Comparison of ENCODE assay signal across 9 cellular contexts in the genomic region with DNA sequence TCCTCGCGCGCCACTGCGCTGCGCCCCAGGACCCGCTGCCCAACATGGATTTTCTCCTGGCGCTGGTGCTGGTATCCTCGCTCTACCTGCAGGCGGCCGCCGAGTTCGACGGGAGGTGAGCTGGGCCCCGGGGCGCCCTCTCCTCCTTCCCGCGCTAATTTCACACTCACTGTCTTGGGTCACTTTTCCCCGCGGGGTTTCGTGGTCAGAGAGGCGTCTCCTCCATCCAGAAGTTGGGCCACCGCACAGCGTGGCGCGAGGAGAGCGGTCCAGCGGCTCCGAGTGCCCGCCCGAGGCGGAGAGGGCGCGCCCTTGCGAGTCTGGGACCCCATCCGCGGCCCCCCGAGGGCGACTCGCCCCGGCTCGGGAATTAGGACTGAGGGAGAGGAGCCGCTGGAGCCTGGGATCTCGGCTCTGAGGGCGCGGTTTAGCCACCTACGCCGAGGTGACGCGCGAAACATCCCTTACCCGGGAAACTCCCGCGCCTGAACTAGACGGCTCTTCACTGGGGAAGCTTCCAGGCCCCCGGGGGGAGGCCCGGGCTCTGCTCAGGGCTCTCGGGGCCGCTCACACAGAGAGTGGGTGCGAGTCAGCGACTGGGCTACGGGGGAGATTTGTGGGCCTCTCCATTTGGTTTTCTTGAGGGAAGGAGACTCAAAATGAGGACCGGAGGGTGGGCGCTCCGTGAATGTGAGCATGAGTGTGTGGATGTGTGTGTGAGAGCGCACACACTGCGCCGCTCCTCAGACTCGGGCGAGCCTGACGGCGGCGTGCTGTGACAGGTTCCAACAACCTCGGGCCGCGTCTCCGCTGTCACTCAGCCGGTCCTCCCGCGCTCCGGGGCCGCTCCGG. TPM values are rescaled to one million over a fixed set of nuclear protein-coding genes. Genes with fewer than 3 reads are reported as not detected.
DNase-seq lines count a peak whose midpoint lies in the region; ATAC-seq and TF ChIP-seq lines count a peak whose summit lies in the region.
"Had no signal": no experiment of that assay in that cellular context is flagged by ENCODE, and none has a peak within 500 bp of the region (broad histone marks: within the 10 kb centered on the region; RNA-seq: fewer than 3 reads in every experiment).

No MANE protein-coding gene starts in this region.

- H3K27ac ChIP-seq in smooth muscle cell (ENCODE audit: low read depth) (no peak overlapping the region), OCI-LY7 (ENCODE audit: low read depth, low read length, poor library complexity, severe bottlenecking) (no peak overlapping the region)
- H3K27ac ChIP-seq: epithelial cell of prostate had no signal

- H3K27ac Mint-ChIP-seq in activated T-helper 1 cell treated with anti-CD3 and anti-CD28 coated beads, Interleukin-12 subunit alpha, Interleukin-12 subunit beta, Interleukin-2, Interleukin-4 antibody, amounts not matched to agents 30 ng/mL and 10 ng/mL and 1 ng/mL, durations not matched to agents 14 hours and 24 hours and 36 hours = peak overlapping the region; percentile 61

- no peaks in the 10 kb centered on the region for H3K36me3 Mint-ChIP-seq in activated T-helper 1 cell treated with anti-CD3 and anti-CD28 coated beads, Interleukin-12 subunit alpha, Interleukin-12 subunit beta, Interleukin-2, Interleukin-4 antibody, amounts not matched to agents 30 ng/mL and 10 ng/mL and 1 ng/mL, durations not matched to agents 14 hours and 24 hours and 36 hours (ENCODE audit: low read depth)

- H3K9me3 ChIP-seq in iPS-18c (ENCODE audit: control insufficient read depth, insufficient read depth, low read length) (peaks cover 3% of the 10 kb centered on the region), smooth muscle cell (replicated peaks; ENCODE audit: low read depth) (no peaks in the 10 kb centered on the region), OCI-LY7 (ENCODE audit: low read length) (no peaks in the 10 kb centered on the region)

- TF ChIP-seq CTCF in smooth muscle cell (IDR thresholded peaks at IDR 0.05; ENCODE audit: borderline replicate concordance, insufficient read depth, poor library complexity, severe bottlenecking) = no peak
- TF ChIP-seq CTCF in OCI-LY7 (conservative IDR thresholded peaks at IDR 0.05; ENCODE audit: low read length) = no peak

- no peaks in the 10 kb centered on the region for H3K9me3 Mint-ChIP-seq in activated T-helper 1 cell treated with anti-CD3 and anti-CD28 coated beads, Interleukin-12 subunit alpha, Interleukin-12 subunit beta, Interleukin-2, Interleukin-4 antibody, amounts not matched to agents 30 ng/mL and 10 ng/mL and 1 ng/mL, durations not matched to agents 14 hours and 24 hours and 36 hours

- peak overlapping the region; percentile 52; the same call in 1 of the 2 replicates for H3K4me3 ChIP-seq in iPS-18c (ENCODE audit: insufficient read depth, low read depth, low read length)
- peak overlapping the region; percentile 55 for H3K4me3 ChIP-seq in smooth muscle cell
- no peak overlapping the region for H3K4me3 ChIP-seq in OCI-LY7 (ENCODE audit: low read depth, low read length, poor library complexity, severe bottlenecking)

- WGBS in smooth muscle cell (ENCODE audit: low lambda C conversion rate) = 2% methylated on average over 80 of the region's 82 CpGs

- H3K9me2 ChIP-seq in OCI-LY7 (ENCODE audit: insufficient read depth, low read length) = no peaks in the 10 kb centered on the region

- peaks cover 57% of the 10 kb centered on the region for H3K27me3 Mint-ChIP-seq in activated T-helper 1 cell treated with anti-CD3 and anti-CD28 coated beads, Interleukin-12 subunit alpha, Interleukin-12 subunit beta, Interleukin-2, Interleukin-4 antibody, amounts not matched to agents 30 ng/mL and 10 ng/mL and 1 ng/mL, durations not matched to agents 14 hours and 24 hours and 36 hours (ENCODE audit: insufficient read depth)

- CTCF ChIA-PET in OCI-LY7 (lab: Charles Lee; ENCODE audit: unreplicated experiment) = no interaction called here

- H3K9ac ChIP-seq in smooth muscle cell (ENCODE audit: low read depth) = peak overlapping the region; percentile 6

- POLR2A ChIA-PET in OCI-LY7 (lab: Charles Lee) = no interaction called here

- intact Hi-C loops in activated T-helper 1 cell treated with anti-CD3 and anti-CD28 coated beads, Interleukin-12 subunit alpha, Interleukin-12 subunit beta, Interleukin-2, Interleukin-4 antibody, amounts not matched to agents 30 ng/mL and 10 ng/mL and 1 ng/mL, durations not matched to agents 14 hours and 24 hours and 36 hours (cut with micrococcal nuclease) = loop anchor here (10.0 kb wide), 1 partner anchor 191 kb away; a partner anchor contains a TSS
- intact Hi-C loops in OCI-LY7 (cut with micrococcal nuclease; ENCODE audit: unreplicated experiment) = no loop called here

- H3K4me1 Mint-ChIP-seq in activated T-helper 1 cell treated with anti-CD3 and anti-CD28 coated beads, Interleukin-12 subunit alpha, Interleukin-12 subunit beta, Interleukin-2, Interleukin-4 antibody, amounts not matched to agents 30 ng/mL and 10 ng/mL and 1 ng/mL, durations not matched to agents 14 hours and 24 hours and 36 hours (ENCODE audit: low read depth) = no peaks in the 10 kb centered on the region

- peak overlapping the region; percentile 70 for H2AFZ ChIP-seq in smooth muscle cell (ENCODE audit: low read depth)
- H2AFZ ChIP-seq in OCI-LY7 (ENCODE audit: low read length) = no peak overlapping the region

- H3K4me2 ChIP-seq in smooth muscle cell (peak overlapping the region; percentile 90), OCI-LY7 (ENCODE audit: low read length) (no peak overlapping the region)

- H4K20me1 ChIP-seq in smooth muscle cell (ENCODE audit: low read depth) (no peaks in the 10 kb centered on the region), OCI-LY7 (ENCODE audit: insufficient read depth, low read length) (no peaks in the 10 kb centered on the region)

- peak; percentile 60 for DNase-seq in D341Med (ENCODE audit: low spot score)
- DNase-seq in activated T-helper 1 cell treated with anti-CD3 and anti-CD28 coated beads, Interleukin-12 subunit alpha, Interleukin-12 subunit beta, Interleukin-2, Interleukin-4 antibody, amounts not matched to agents 30 ng/mL and 10 ng/mL and 1 ng/mL, durations not matched to agents 14 hours and 24 hours and 36 hours (ENCODE audit: low spot score) = no peak
- DNase-seq in smooth muscle cell (lab: John Stamatoyannopoulos, UW; ENCODE audit: unreplicated experiment) = no peak
- DNase-seq in NK-92 (lab: John Stamatoyannopoulos, UW; ENCODE audit: unreplicated experiment) = no peak
- no peak for DNase-seq in OCI-LY7 (ENCODE audit: low spot score)

- peak overlapping the region; percentile 73 for H3K4me3 Mint-ChIP-seq in activated T-helper 1 cell treated with anti-CD3 and anti-CD28 coated beads, Interleukin-12 subunit alpha, Interleukin-12 subunit beta, Interleukin-2, Interleukin-4 antibody, amounts not matched to agents 30 ng/mL and 10 ng/mL and 1 ng/mL, durations not matched to agents 14 hours and 24 hours and 36 hours

- peaks cover 79% of the 10 kb centered on the region for H3K27me3 ChIP-seq in smooth muscle cell (ENCODE audit: low read depth)

- H3F3A ChIP-seq in smooth muscle cell (ENCODE audit: low read depth) = peaks cover 3% of the 10 kb centered on the region

- H3K4me1 ChIP-seq in smooth muscle cell (ENCODE audit: low read depth) = peaks cover 4% of the 10 kb centered on the region
- H3K4me1 ChIP-seq in OCI-LY7 (ENCODE audit: insufficient read depth, low read length, poor library complexity, severe bottlenecking) = no peaks in the 10 kb centered on the region

- H3K79me2 ChIP-seq in smooth muscle cell (ENCODE audit: low read depth) (no peaks in the 10 kb centered on the region), OCI-LY7 (ENCODE audit: insufficient read depth, low read depth, low read length) (no peaks in the 10 kb centered on the region)

- no peaks in the 10 kb centered on the region for H3K36me3 ChIP-seq in smooth muscle cell (ENCODE audit: low read depth)
- no peaks in the 10 kb centered on the region for H3K36me3 ChIP-seq in OCI-LY7 (ENCODE audit: insufficient read depth, low read length)

- BruUV-seq in OCI-LY7 (replicated peaks; lab: Mats Ljungman, UMichigan) = no TSS peak

- ATAC-seq in GM19395 (IDR thresholded peaks at IDR 0.05; ENCODE audit: unreplicated experiment) (peak; percentile 46), HG03571 (IDR thresholded peaks at IDR 0.05; ENCODE audit: unreplicated experiment) (peak; percentile 47)

RNA-seq across cellular contexts. Expression of a gene that starts 0.6 kb away (rescaled TPM):
- 0.17 TPM in 1 of 2 replicates, not detected in the other for total RNA-seq in activated T-helper 1 cell treated with anti-CD3 and anti-CD28 coated beads, Interleukin-12 subunit alpha, Interleukin-12 subunit beta, Interleukin-2, Interleukin-4 antibody, amounts not matched to agents 30 ng/mL and 10 ng/mL and 1 ng/mL, durations not matched to agents 14 hours and 24 hours and 36 hours
- total RNA-seq in smooth muscle cell (0.45 and 0.99 TPM in 2 replicates), OCI-LY7 (2022) (not detected in 2 replicates)
- polyA plus RNA-seq in smooth muscle cell = 0.43 and 2.9 TPM in 2 replicates
- total RNA-seq in OCI-LY7 (2014; rRNA removed; shearing (Covaris generic)) = not detected in 2 replicates
